ENCODE assay signal across 19 cellular contexts in the genomic region with DNA sequence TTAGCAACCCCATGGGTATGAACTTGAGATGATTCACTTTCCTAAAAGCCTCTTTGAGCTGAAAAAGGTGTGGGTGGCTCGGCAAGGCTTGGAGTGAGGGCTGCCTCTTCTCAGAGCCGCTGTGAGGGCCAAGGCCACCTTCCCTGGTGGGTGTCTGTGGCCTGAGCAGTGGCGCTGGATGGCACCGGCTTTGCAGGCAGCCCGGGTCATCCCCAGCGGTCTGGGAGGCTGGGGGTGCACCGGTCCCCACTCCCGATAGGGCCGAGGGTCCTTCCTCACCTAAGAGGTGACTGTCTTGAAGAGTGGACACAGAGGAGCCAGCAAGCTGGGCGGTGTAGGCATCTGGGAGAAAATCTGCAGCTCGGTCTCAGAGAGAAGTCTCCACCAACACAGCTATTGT.
DNase-seq lines count a peak whose midpoint lies in the region; ATAC-seq, FAIRE-seq and TF ChIP-seq lines count a peak whose summit lies in the region.
"Had no signal": no experiment of that assay in that cellular context is flagged by ENCODE, and none has a peak within 500 bp of the region (broad histone marks: within the 10 kb centered on the region; RNA-seq: fewer than 3 reads in every experiment).

No MANE protein-coding gene starts in this region.

- POLR2A ChIA-PET in K562 (lab: Yijun Ruan, JAX), result interaction anchor here (0.6 kb wide), 1 partner anchor 13 kb away, joined by 3 read pairs; no protein-coding TSS in a partner anchor

- TF ChIP-seq CTCF in natural killer cell (IDR thresholded peaks at IDR 0.05) (no peak), K562 (IDR thresholded peaks at IDR 0.05 in 2 of 3, conservative IDR thresholded peaks at IDR 0.05 in 1 of 3; ENCODE audit: insufficient read depth in 2 of 3, low read depth in 1 of 3, low read length in 3 of 3) (no peak), neutrophil (IDR thresholded peaks at IDR 0.05) (no peak)

- H3K4me3 Mint-ChIP-seq in natural killer cell treated with Interleukin-12 subunit alpha and Interleukin-12 subunit beta and Interleukin-15 and Interleukin-18, amount 100 ng/mL, for 72 hours, result no peak overlapping the region
- no peak overlapping the region for H3K4me3 Mint-ChIP-seq in natural killer cell
- no peak overlapping the region for H3K4me3 Mint-ChIP-seq in T-helper 2 cell treated with Interferon-gamma antibody and Interleukin-4, amounts not matched to agents 5 μg/mL and 100 μg/mL, for 36 hours
- H3K4me3 Mint-ChIP-seq: B cell; CD8-positive, alpha-beta T cell; GM23338; HFFc6 had no signal

- H3K27ac Mint-ChIP-seq in natural killer cell treated with Interleukin-12 subunit alpha and Interleukin-12 subunit beta and Interleukin-15 and Interleukin-18, amount 100 ng/mL, for 72 hours, result no peak overlapping the region
- no peak overlapping the region for H3K27ac Mint-ChIP-seq in natural killer cell
- no peak overlapping the region for H3K27ac Mint-ChIP-seq in T-helper 2 cell treated with Interferon-gamma antibody and Interleukin-4, amounts not matched to agents 5 μg/mL and 100 μg/mL, for 36 hours
- H3K27ac Mint-ChIP-seq: B cell; CD8-positive, alpha-beta T cell; GM23338; HFFc6 had no signal

- no peak for FAIRE-seq in K562 (lab: Jason Lieb, UNC)
- FAIRE-seq: H54, HTR-8/SVneo had no signal

- H3K36me3 ChIP-seq in K562 (ENCODE audit: control insufficient read depth, insufficient read depth, low read length), result no peaks in the 10 kb centered on the region
- H3K36me3 ChIP-seq in neutrophil, result peaks cover 32% of the 10 kb centered on the region
- H3K36me3 ChIP-seq: BLaER1 treated with 17β-estradiol and CSF1 and Interleukin-3, amounts not matched to agents 10 nM and 100 nM had no signal

- no peaks in the 10 kb centered on the region for H3K4me1 ChIP-seq in K562 (replicated peaks in 1 of 2; ENCODE audit: control insufficient read depth in 2 of 2, insufficient read depth in 2 of 2, low read length in 2 of 2)
- H3K4me1 ChIP-seq in neutrophil (ENCODE audit: control insufficient read depth in 1 of 2, insufficient read depth in 1 of 2, low read depth in 1 of 2, low read length in 1 of 2), result peaks cover 0 to 11% of the 10 kb centered on the region in 2 experiments

- no peak for TF ChIP-seq RAD21 in K562 (CRISPR knock-in tag; conservative IDR thresholded peaks at IDR 0.05 in 1 of 2, IDR thresholded peaks at IDR 0.05 in 1 of 2)

- CTCF ChIA-PET in K562 (lab: Yijun Ruan, JAX; ENCODE audit: low intra/inter-chr PET ratio), result no interaction called here

- 0% methylated on average over 11 of the region's 11 CpGs for WGBS in K562 (ENCODE audit: insufficient coverage, low coverage, missing lambda C conversion rate)

- no peak overlapping the region for H2AFZ ChIP-seq in K562 (ENCODE audit: low read depth, low read length)
- H2AFZ ChIP-seq: GM23338 had no signal

- peaks cover 2 to 22% of the 10 kb centered on the region in 2 experiments; a peak in 2 of 5 replicates for H3K27me3 ChIP-seq in K562 (ENCODE audit: control insufficient read depth in 2 of 2, insufficient read depth in 2 of 2, low read length in 2 of 2)
- peaks cover 4% of the 10 kb centered on the region for H3K27me3 ChIP-seq in neutrophil
- H3K27me3 ChIP-seq: BLaER1 treated with 17β-estradiol and CSF1 and Interleukin-3, amounts not matched to agents 10 nM and 100 nM had no signal

- no peaks in the 10 kb centered on the region for H3K79me2 ChIP-seq in K562 (ENCODE audit: control insufficient read depth, insufficient read depth, low read length)

- BruUV-seq in K562 (replicated peaks; lab: Mats Ljungman, UMichigan), result no TSS peak

- ATAC-seq in natural killer cell treated with Interleukin-12 subunit alpha and Interleukin-12 subunit beta and Interleukin-15 and Interleukin-18, amount 100 ng/mL, for 72 hours, result peak; percentile 20 to 36
- no peak for ATAC-seq in natural killer cell
- ATAC-seq in K562, result peak; percentile 21; the same call in 1 of the 3 replicates
- no peak for ATAC-seq in activated CD4-positive, CD25-positive, alpha-beta regulatory T cell treated with anti-CD3 and anti-CD28 coated beads, Interleukin-2, amount 50 U/mL, for 24 hours
- no peak for ATAC-seq in left lobe of liver
- ATAC-seq: CD8-positive, alpha-beta T cell; GM23338; HCT116 had no signal

- H3K9me3 ChIP-seq in K562 (replicated peaks; ENCODE audit: control insufficient read depth, insufficient read depth, low read depth, low read length) (no peaks in the 10 kb centered on the region), neutrophil (no peaks in the 10 kb centered on the region)

- no peak for TF ChIP-seq POLR2A in K562 (conservative IDR thresholded peaks at IDR 0.05)

- H4K20me1 ChIP-seq in K562 (replicated peaks; ENCODE audit: control insufficient read depth, insufficient read depth, low read length), result no peaks in the 10 kb centered on the region
- H4K20me1 ChIP-seq: BLaER1 treated with 17β-estradiol and CSF1 and Interleukin-3, amounts not matched to agents 10 nM and 100 nM had no signal

- H3K36me3 Mint-ChIP-seq in natural killer cell treated with Interleukin-12 subunit alpha and Interleukin-12 subunit beta and Interleukin-15 and Interleukin-18, amount 100 ng/mL, for 72 hours, result no peaks in the 10 kb centered on the region
- no peaks in the 10 kb centered on the region for H3K36me3 Mint-ChIP-seq in natural killer cell
- H3K36me3 Mint-ChIP-seq in T-helper 2 cell treated with Interferon-gamma antibody and Interleukin-4, amounts not matched to agents 5 μg/mL and 100 μg/mL, for 36 hours (ENCODE audit: low read depth), result no peaks in the 10 kb centered on the region

- H3K27me3 Mint-ChIP-seq in natural killer cell treated with Interleukin-12 subunit alpha and Interleukin-12 subunit beta and Interleukin-15 and Interleukin-18, amount 100 ng/mL, for 72 hours, result peaks cover 10 to 13% of the 10 kb centered on the region in 2 donors
- peaks cover 3 to 13% of the 10 kb centered on the region in 2 donors for H3K27me3 Mint-ChIP-seq in natural killer cell (ENCODE audit: low read depth in 2 of 2)
- H3K27me3 Mint-ChIP-seq in T-helper 2 cell treated with Interferon-gamma antibody and Interleukin-4, amounts not matched to agents 5 μg/mL and 100 μg/mL, for 36 hours (ENCODE audit: low read depth), result peaks cover 2% of the 10 kb centered on the region

- H3K4me3 ChIP-seq in K562 (no peak overlapping the region), neutrophil (ENCODE audit: low read depth in 1 of 2, low read length in 1 of 2) (no peak overlapping the region)
- H3K4me3 ChIP-seq: BLaER1 treated with 17β-estradiol and CSF1 and Interleukin-3, amounts not matched to agents 10 nM and 100 nM; GM23338 had no signal

- no peak overlapping the region for H3K4me2 ChIP-seq in K562 (ENCODE audit: insufficient read depth, low read length)
- H3K4me2 ChIP-seq: BLaER1 treated with 17β-estradiol and CSF1 and Interleukin-3, amounts not matched to agents 10 nM and 100 nM; GM23338 had no signal

- in situ Hi-C loops in K562 (cut with MboI), result no loop called here

- H3K9me3 Mint-ChIP-seq in natural killer cell treated with Interleukin-12 subunit alpha and Interleukin-12 subunit beta and Interleukin-15 and Interleukin-18, amount 100 ng/mL, for 72 hours, result no peaks in the 10 kb centered on the region
- H3K9me3 Mint-ChIP-seq in natural killer cell, result no peaks in the 10 kb centered on the region
- H3K9me3 Mint-ChIP-seq in T-helper 2 cell treated with Interferon-gamma antibody and Interleukin-4, amounts not matched to agents 5 μg/mL and 100 μg/mL, for 36 hours, result no peaks in the 10 kb centered on the region
- H3K9me3 Mint-ChIP-seq: CD8-positive, alpha-beta T cell; HFFc6 had no signal

- peaks cover 0 to 3% of the 10 kb centered on the region in 2 donors for H3K4me1 Mint-ChIP-seq in natural killer cell treated with Interleukin-12 subunit alpha and Interleukin-12 subunit beta and Interleukin-15 and Interleukin-18, amount 100 ng/mL, for 72 hours (ENCODE audit: low read depth in 2 of 2)
- H3K4me1 Mint-ChIP-seq in natural killer cell, result no peaks in the 10 kb centered on the region
- peaks cover 3% of the 10 kb centered on the region for H3K4me1 Mint-ChIP-seq in T-helper 2 cell treated with Interferon-gamma antibody and Interleukin-4, amounts not matched to agents 5 μg/mL and 100 μg/mL, for 36 hours (ENCODE audit: low read depth)

- H3K9me1 ChIP-seq in K562 (ENCODE audit: control insufficient read depth, insufficient read depth, low read length), result no peaks in the 10 kb centered on the region

- intact Hi-C loops in natural killer cell (cut with micrococcal nuclease), result no loop called here
- intact Hi-C loops in K562 (cut with micrococcal nuclease), result no loop called here

- DNase-seq in natural killer cell treated with Interleukin-12 subunit alpha and Interleukin-12 subunit beta and Interleukin-15 and Interleukin-18, amount 100 ng/mL, for 72 hours (ENCODE audit: low spot score), result no peak
- no peak for DNase-seq in natural killer cell
- DNase-seq in K562 (ENCODE audit: extremely low read depth in 1 of 4, low spot score in 3 of 4), result no peak
- no peak for DNase-seq in T-helper 2 cell treated with Interferon-gamma antibody and Interleukin-4, amounts not matched to agents 5 μg/mL and 100 μg/mL, for 36 hours (ENCODE audit: low spot score)
- no peak for DNase-seq in left lobe of liver (ENCODE audit: low spot score)
- DNase-seq: 8988T; Calu3; CD8-positive, alpha-beta T cell; DMS79 treated with DMSO at 0.1 percent for 48 hours; GF-D8; HFFc6 had no signal

- no peak overlapping the region for H3K27ac ChIP-seq in K562 (ENCODE audit: extremely low read depth, low read depth, low read length)
- H3K27ac ChIP-seq in neutrophil, result peak overlapping the region; percentile 58
- H3K27ac ChIP-seq: BLaER1 treated with 17β-estradiol and CSF1 and Interleukin-3, amounts not matched to agents 10 nM and 100 nM had no signal

- no peak for TF ChIP-seq EP300 in K562 (IDR thresholded peaks at IDR 0.05; ENCODE audit: low read length)

- H3K9ac ChIP-seq in K562 (ENCODE audit: insufficient read depth in 1 of 2, low read depth in 2 of 2, low read length in 2 of 2), result no peak overlapping the region
- H3K9ac ChIP-seq: BLaER1 treated with 17β-estradiol and CSF1 and Interleukin-3, amounts not matched to agents 10 nM and 100 nM had no signal

TF ChIP-seq in K562, 482 proteins besides CTCF, POLR2A, EP300 and RAD21 (continues in another document):
- TF ChIP-seq ATF2 (CRISPR knock-in tag; IDR thresholded peaks at IDR 0.05), result no peak

Comparison
In these comparisons a context has a peak if more than half of its experiments do, and no peak if none do; other contexts are left out.
1. ATAC-seq: peak in natural killer cell treated with Interleukin-12 subunit alpha and Interleukin-12 subunit beta and Interleukin-15 and Interleukin-18, amount 100 ng/mL, for 72 hours (2 of 2) and K562 (single experiment); none in natural killer cell (0 of 3), activated CD4-positive, CD25-positive, alpha-beta regulatory T cell treated with anti-CD3 and anti-CD28 coated beads, Interleukin-2, amount 50 U/mL, for 24 hours (0 of 2) and left lobe of liver (single experiment).